11 cellular contexts compared by ENCODE assay signal in the genomic region with DNA sequence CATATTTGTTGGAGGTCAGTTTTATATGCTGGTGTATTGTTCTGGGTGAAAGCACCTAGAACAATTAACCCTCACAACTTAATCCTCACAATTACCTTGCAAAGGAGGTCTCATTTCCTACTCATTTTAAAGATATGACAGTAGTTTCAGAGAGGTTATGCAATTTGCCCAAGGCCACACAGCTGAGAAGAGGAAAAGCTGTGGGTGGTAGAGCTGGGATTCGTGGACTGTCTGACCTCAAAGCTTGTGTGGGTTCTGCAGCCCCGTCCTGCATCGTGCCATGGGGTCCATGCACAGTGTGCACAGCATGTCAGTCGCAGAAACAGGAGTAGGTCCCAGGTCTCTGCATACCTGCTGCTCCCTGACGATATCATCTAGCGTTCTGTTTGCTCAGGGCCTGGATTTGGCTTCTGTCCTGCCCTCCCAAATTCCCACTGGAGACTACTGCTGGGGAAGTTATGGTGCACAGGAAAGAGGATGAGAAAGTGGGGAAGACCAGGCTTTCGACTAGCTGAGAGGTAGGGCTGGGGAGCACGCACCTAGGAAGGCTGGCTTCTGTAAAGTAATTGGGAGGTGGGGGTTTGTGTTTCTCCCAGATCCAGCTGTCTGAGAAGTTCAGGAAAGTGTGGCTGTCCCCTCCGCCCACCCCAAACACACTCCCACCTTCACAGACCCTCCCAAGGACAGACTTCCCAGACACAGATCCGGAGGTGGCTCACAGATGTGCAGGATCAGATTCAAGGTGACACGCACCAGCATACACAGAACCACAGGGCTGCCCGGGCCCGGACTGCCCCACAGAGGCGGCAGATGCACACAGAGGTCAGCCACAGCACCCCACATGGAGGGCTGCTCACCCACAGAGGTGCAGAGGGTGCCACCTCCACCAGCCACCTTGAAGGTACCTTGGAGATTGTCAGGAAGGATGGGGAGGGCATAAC. TPM values are rescaled to one million over a fixed set of nuclear protein-coding genes. Genes with fewer than 3 reads are reported as not detected.
A peak's percentile ranks its signal among the peaks of the same experiment; 100 is the strongest.
DNase-seq lines count a peak whose midpoint lies in the region; ATAC-seq and TF ChIP-seq lines count a peak whose summit lies in the region.
"Had no signal": no experiment of that assay in that cellular context is flagged by ENCODE, and none has a peak within 500 bp of the region (broad histone marks: within the 10 kb centered on the region; RNA-seq: fewer than 3 reads in every experiment).

No MANE protein-coding gene starts in this region.

- no peak overlapping the region for H3K4ac ChIP-seq in mesendoderm (ENCODE audit: low read depth, low read length)

- H3K79me1 ChIP-seq in mesendoderm (ENCODE audit: low read length), result no peaks in the 10 kb centered on the region

- H3K18ac ChIP-seq in mesendoderm (ENCODE audit: low read length), result no peak overlapping the region

- DNase-seq in stimulated activated naive CD8-positive, alpha-beta T cell treated with anti-CD3 and anti-CD28 coated beads, Interleukin-15, amount 100 ng/mL, for 72 hours, result no peak
- no peak for DNase-seq in mesendoderm
- DNase-seq in NCI-H1048 (lab: John Stamatoyannopoulos, UW), result no peak
- no peak for DNase-seq in DMS79 (lab: John Stamatoyannopoulos, UW)
- DNase-seq in NCI-H146 (lab: John Stamatoyannopoulos, UW), result no peak
- no peak for DNase-seq in AG08396 (ENCODE audit: low spot score)
- DNase-seq: activated CD4-positive, alpha-beta T cell treated with anti-CD3 and anti-CD28 coated beads, Interleukin-2, amount 50 U/mL, for 4 hours; DMS153; stimulated activated CD4-positive, alpha-beta T cell treated with anti-CD3 and anti-CD28 coated beads, Interleukin-4, amount 100 ng/mL, for 1 hour had no signal

- peaks cover 42% of the 10 kb centered on the region for H3K27me3 Mint-ChIP-seq in stimulated activated naive CD8-positive, alpha-beta T cell treated with anti-CD3 and anti-CD28 coated beads, Interleukin-15, Interleukin-2, amounts not matched to agents 100 ng/mL and 50 ng/mL, for 24 hours
- peaks cover 62% of the 10 kb centered on the region for H3K27me3 Mint-ChIP-seq in stimulated activated naive CD8-positive, alpha-beta T cell treated with anti-CD3 and anti-CD28 coated beads, Interleukin-15, amount 100 ng/mL, for 72 hours
- peaks cover 3% of the 10 kb centered on the region for H3K27me3 Mint-ChIP-seq in brain

- H2BK5ac ChIP-seq in mesendoderm (ENCODE audit: low read length), result peak overlapping the region; percentile 52

- H4K8ac ChIP-seq in mesendoderm (ENCODE audit: low read depth, low read length), result no peak overlapping the region

- no peak overlapping the region for H2BK120ac ChIP-seq in mesendoderm (ENCODE audit: low read depth, low read length)

- H3K9ac ChIP-seq in mesendoderm (ENCODE audit: low read length), result peak overlapping the region; percentile 67

- peak overlapping the region; percentile 53 for H2AK5ac ChIP-seq in mesendoderm (ENCODE audit: low read length)

- no peak overlapping the region for H3K4me3 ChIP-seq in mesendoderm (ENCODE audit: low read length)

- no peak overlapping the region for H3K27ac ChIP-seq in mesendoderm (ENCODE audit: low read depth, low read length)

- H3K23ac ChIP-seq in mesendoderm (ENCODE audit: low read length), result peak overlapping the region; percentile 3

- peaks cover 8% of the 10 kb centered on the region for H3K4me1 ChIP-seq in mesendoderm (ENCODE audit: control insufficient read depth, low read depth, low read length)

- peak overlapping the region; percentile 23 for H3K4me3 Mint-ChIP-seq in stimulated activated naive CD8-positive, alpha-beta T cell treated with anti-CD3 and anti-CD28 coated beads, Interleukin-15, Interleukin-2, amounts not matched to agents 100 ng/mL and 50 ng/mL, for 24 hours
- H3K4me3 Mint-ChIP-seq in stimulated activated naive CD8-positive, alpha-beta T cell treated with anti-CD3 and anti-CD28 coated beads, Interleukin-15, amount 100 ng/mL, for 72 hours, result no peak overlapping the region
- peak overlapping the region; percentile 82 to 96 (median 85) for H3K4me3 Mint-ChIP-seq in brain

- no peaks in the 10 kb centered on the region for H3K36me3 Mint-ChIP-seq in stimulated activated naive CD8-positive, alpha-beta T cell treated with anti-CD3 and anti-CD28 coated beads, Interleukin-15, Interleukin-2, amounts not matched to agents 100 ng/mL and 50 ng/mL, for 24 hours (ENCODE audit: low read depth)
- H3K36me3 Mint-ChIP-seq in brain, result no peaks in the 10 kb centered on the region

- H2BK15ac ChIP-seq in mesendoderm (replicated peaks; ENCODE audit: low read depth), result no peak overlapping the region

- peak overlapping the region; percentile 27 for H3K4me2 ChIP-seq in mesendoderm (ENCODE audit: low read length)

- no peaks in the 10 kb centered on the region for H3K36me3 ChIP-seq in mesendoderm (ENCODE audit: control insufficient read depth, insufficient read depth, low read length)

- H3K4me1 Mint-ChIP-seq in stimulated activated naive CD8-positive, alpha-beta T cell treated with anti-CD3 and anti-CD28 coated beads, Interleukin-15, Interleukin-2, amounts not matched to agents 100 ng/mL and 50 ng/mL, for 24 hours (ENCODE audit: low read depth), result peaks cover 6% of the 10 kb centered on the region
- H3K4me1 Mint-ChIP-seq in stimulated activated naive CD8-positive, alpha-beta T cell treated with anti-CD3 and anti-CD28 coated beads, Interleukin-15, amount 100 ng/mL, for 72 hours, result peaks cover 25% of the 10 kb centered on the region
- H3K4me1 Mint-ChIP-seq in brain, result peaks cover 39% of the 10 kb centered on the region

- TF ChIP-seq CTCF in brain (conservative IDR thresholded peaks at IDR 0.05), result no peak

- no CpG with 5 or more reads among the region's 14 CpGs for WGBS in mesendoderm (ENCODE audit: extremely low coverage, insufficient coverage, low lambda C conversion rate)

- H3K79me2 ChIP-seq in mesendoderm (ENCODE audit: control insufficient read depth, insufficient read depth, low read length), result no peaks in the 10 kb centered on the region

- H3K27me3 ChIP-seq in mesendoderm (ENCODE audit: insufficient read depth, low read length, poor library complexity), result no peaks in the 10 kb centered on the region

- H4K5ac ChIP-seq in mesendoderm (ENCODE audit: low read length), result no peak overlapping the region

- H3K9me3 Mint-ChIP-seq in stimulated activated naive CD8-positive, alpha-beta T cell treated with anti-CD3 and anti-CD28 coated beads, Interleukin-15, Interleukin-2, amounts not matched to agents 100 ng/mL and 50 ng/mL, for 24 hours, result no peaks in the 10 kb centered on the region
- H3K9me3 Mint-ChIP-seq in stimulated activated naive CD8-positive, alpha-beta T cell treated with anti-CD3 and anti-CD28 coated beads, Interleukin-15, amount 100 ng/mL, for 72 hours, result no peaks in the 10 kb centered on the region
- no peaks in the 10 kb centered on the region for H3K9me3 Mint-ChIP-seq in brain

- no peak for ATAC-seq in stimulated activated naive CD8-positive, alpha-beta T cell treated with anti-CD3 and anti-CD28 coated beads, Interleukin-15, amount 100 ng/mL, for 72 hours

- no peak overlapping the region for H3K27ac Mint-ChIP-seq in stimulated activated naive CD8-positive, alpha-beta T cell treated with anti-CD3 and anti-CD28 coated beads, Interleukin-15, Interleukin-2, amounts not matched to agents 100 ng/mL and 50 ng/mL, for 24 hours
- peak overlapping the region in 1 of 2 donors; percentile 62 for H3K27ac Mint-ChIP-seq in stimulated activated naive CD8-positive, alpha-beta T cell treated with anti-CD3 and anti-CD28 coated beads, Interleukin-15, amount 100 ng/mL, for 72 hours
- H3K27ac Mint-ChIP-seq in brain, result peak overlapping the region in 3 of 5 experiments; percentile 45 to 81 (median 81)

- peak overlapping the region; percentile 86 for H3K56ac ChIP-seq in mesendoderm (ENCODE audit: low read length)

RNA-seq across cellular contexts. Expression of a gene that starts 2.0 kb away (rescaled TPM):
- polyA plus RNA-seq in brain (ENCODE audit: insufficient read depth, low read depth, low replicate concordance), result 90.0 TPM
- polyA plus RNA-seq in mesendoderm (2013, experiment 1 of 2), result 6.1 TPM
- 6.0 TPM for polyA plus RNA-seq in mesendoderm (2013, experiment 2 of 2)

RNA-seq across cellular contexts. Expression of a gene that starts 13.6 kb away (rescaled TPM):
- 11.6 TPM for polyA plus RNA-seq in brain (ENCODE audit: insufficient read depth, low read depth, low replicate concordance)
- 17.4 TPM for polyA plus RNA-seq in mesendoderm (2013, experiment 1 of 2)
- polyA plus RNA-seq in mesendoderm (2013, experiment 2 of 2), result 16.2 TPM

RNA-seq across cellular contexts. Expression of a gene that starts 23.0 kb away (rescaled TPM):
- polyA plus RNA-seq in brain (ENCODE audit: insufficient read depth, low read depth, low replicate concordance), result 7.5 TPM
- 4.8 TPM for polyA plus RNA-seq in mesendoderm (2013, experiment 1 of 2)
- polyA plus RNA-seq in mesendoderm (2013, experiment 2 of 2), result 5.1 TPM

Comparison
In these comparisons a context has a peak if more than half of its experiments do, and no peak if none do; other contexts are left out.
1. H3K4me3 Mint-ChIP-seq: peak in stimulated activated naive CD8-positive, alpha-beta T cell treated with anti-CD3 and anti-CD28 coated beads, Interleukin-15, Interleukin-2, amounts not matched to agents 100 ng/mL and 50 ng/mL, for 24 hours (single experiment) and brain (5 of 5); none in stimulated activated naive CD8-positive, alpha-beta T cell treated with anti-CD3 and anti-CD28 coated beads, Interleukin-15, amount 100 ng/mL, for 72 hours (0 of 2).